22 cellular contexts compared by ENCODE assay signal in the genomic region with DNA sequence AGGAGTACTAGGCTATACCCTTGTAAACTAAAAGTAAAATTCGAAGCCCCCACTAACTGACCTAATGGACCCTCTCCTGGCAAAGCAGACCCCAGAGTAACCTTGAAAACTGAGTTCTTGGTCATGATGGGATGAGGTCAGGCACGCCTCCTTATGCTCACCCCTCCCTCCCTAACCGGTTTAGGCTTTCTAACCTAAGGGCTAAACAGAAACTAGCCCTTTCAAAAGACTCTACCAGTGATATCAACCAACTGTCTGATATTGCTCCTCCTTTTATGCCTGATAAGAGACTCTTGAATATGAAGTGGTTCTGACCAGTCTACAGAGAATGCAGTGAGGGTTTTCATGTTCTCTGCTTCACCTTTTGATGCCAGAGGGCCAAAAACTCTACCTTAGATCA. TPM values are rescaled to one million over a fixed set of nuclear protein-coding genes. Genes with fewer than 3 reads are reported as not detected.
"Had no signal": no experiment of that assay in that cellular context is flagged by ENCODE, and none has a peak within 500 bp of the region (broad histone marks: within the 10 kb centered on the region; RNA-seq: fewer than 3 reads in every experiment).

No MANE protein-coding gene starts in this region.

- H3K36me3 ChIP-seq: esophagus squamous epithelium, gastrocnemius medialis, heart right ventricle, left lung, lower lobe of right lung had no signal

- H3K27me3 Mint-ChIP-seq: memory B cell had no signal

- H3K4me1 Mint-ChIP-seq: memory B cell had no signal

- ATAC-seq: esophagus mucosa; gastrocnemius medialis; heart right ventricle; left cardiac atrium; left lung; left ventricle myocardium superior; lower lobe of right lung; naive thymus-derived CD4-positive, alpha-beta T cell had no signal

- H3K36me3 Mint-ChIP-seq: memory B cell; naive thymus-derived CD4-positive, alpha-beta T cell had no signal

- H3K9me3 ChIP-seq: esophagus squamous epithelium, gastrocnemius medialis, heart right ventricle, left lung, lower lobe of right lung had no signal

- H3K9me3 Mint-ChIP-seq: memory B cell; naive thymus-derived CD4-positive, alpha-beta T cell had no signal

- H3K4me3 Mint-ChIP-seq: memory B cell; naive thymus-derived CD4-positive, alpha-beta T cell had no signal

- H3K27ac Mint-ChIP-seq: memory B cell; naive thymus-derived CD4-positive, alpha-beta T cell had no signal

- H3K4me3 ChIP-seq: coronary artery, dorsolateral prefrontal cortex, esophagus squamous epithelium, gastrocnemius medialis, heart right ventricle, left lung, lower lobe of right lung had no signal

- H3K27me3 ChIP-seq: dorsolateral prefrontal cortex, esophagus squamous epithelium, gastrocnemius medialis, heart right ventricle, left lung had no signal

- H3K27ac ChIP-seq: coronary artery, dorsolateral prefrontal cortex, esophagus squamous epithelium, gastrocnemius medialis, heart right ventricle, left lung, lower lobe of right lung had no signal

- DNase-seq: dermis blood vessel endothelial cell; dorsolateral prefrontal cortex; effector CD4-positive, alpha-beta T cell; effector memory CD4-positive, alpha-beta T cell; esophagus squamous epithelium; foreskin fibroblast; foreskin melanocyte; gastrocnemius medialis; glutamatergic neuron; head of caudate nucleus; heart right ventricle; hippocampal formation; left cardiac atrium; left lung; left ventricle myocardium superior; lower lobe of right lung; mesendoderm; midbrain; naive thymus-derived CD4-positive, alpha-beta T cell had no signal

RNA-seq across cellular contexts. Expression of gene C1S, which starts 37.4 kb away (rescaled TPM):
- polyA plus RNA-seq: naive thymus-derived CD4-positive, alpha-beta T cell had no signal
